17 cellular contexts compared by ENCODE assay signal in genomic region chr12:132403636-132404434, GRCh38.
DNase-seq lines count a peak whose midpoint lies in the region; ATAC-seq, FAIRE-seq and TF ChIP-seq lines count a peak whose summit lies in the region.
"Had no signal": no experiment of that assay in that cellular context is flagged by ENCODE, and none has a peak within 500 bp of the region (broad histone marks: within the 10 kb centered on the region; RNA-seq: fewer than 3 reads in every experiment).

No MANE protein-coding gene starts in this region.

- no peak overlapping the region for H3K9ac ChIP-seq in kidney (ENCODE audit: low read length in 2 of 2)
- H3K9ac ChIP-seq: BLaER1 had no signal

- no peak overlapping the region for H3K4me3 ChIP-seq in kidney (ENCODE audit: low read length in 2 of 2)
- H3K4me3 ChIP-seq: BLaER1 had no signal

- ATAC-seq in Right ventricle myocardium superior (ENCODE audit: poor library complexity) (no peak), left cardiac atrium (no peak), WTC11 (no peak), GM19463 (IDR thresholded peaks at IDR 0.05; ENCODE audit: unreplicated experiment) (no peak)

- CTCF ChIA-PET in WTC11 (lab: Charles Lee) = interaction anchor here (2.3 kb wide), 1 partner anchor 10 kb away, joined by 9 read pairs; no protein-coding TSS in a partner anchor

- no peaks in the 10 kb centered on the region for H3K9me3 ChIP-seq in kidney (ENCODE audit: control insufficient read depth in 1 of 2, low read length in 2 of 2)
- H3K9me3 ChIP-seq: BLaER1, Caco-2 had no signal

- peaks cover 30% of the 10 kb centered on the region for H3K27me3 Mint-ChIP-seq in WTC11 (ENCODE audit: low read depth)

- DNase-seq in Right ventricle myocardium superior (peak; percentile 27), left cardiac atrium (no peak), WTC11 (ENCODE audit: low spot score) (peak; percentile 14), kidney (peak; percentile 64), HPDE6-E6E7 (ENCODE audit: extremely low spot score) (no peak)
- no peak for DNase-seq in activated naive CD4-positive, alpha-beta T cell treated with Interleukin-2 at 50 U/mL for 16 hours
- DNase-seq: 8988T, AML-193, Caco-2, DMS53, GF-D8, HCEC 1CT had no signal

- no peak overlapping the region for H3K27ac ChIP-seq in kidney (ENCODE audit: low read depth in 2 of 2, low read length in 2 of 2)
- H3K27ac ChIP-seq: BLaER1, HL-60 had no signal

- H3K9me3 Mint-ChIP-seq in WTC11 = no peaks in the 10 kb centered on the region
- H3K9me3 Mint-ChIP-seq: CD8-positive, alpha-beta memory T cell had no signal

- POLR2A ChIA-PET in WTC11 (lab: Charles Lee) = no interaction called here

- H3K27ac Mint-ChIP-seq in WTC11 = no peak overlapping the region
- H3K27ac Mint-ChIP-seq: CD8-positive, alpha-beta memory T cell had no signal

- TF ChIP-seq CTCF in WTC11 (IDR thresholded peaks at IDR 0.05) (no peak), kidney (IDR thresholded peaks at IDR 0.05; ENCODE audit: borderline replicate concordance, extremely low read depth, insufficient read depth) (no peak)

- no peaks in the 10 kb centered on the region for H3K4me1 ChIP-seq in kidney (ENCODE audit: control insufficient read depth in 1 of 2, insufficient read depth in 1 of 2, low read depth in 1 of 2, low read length in 2 of 2)
- H3K4me1 ChIP-seq: Caco-2 had no signal

- intact Hi-C loops in Right ventricle myocardium superior (cut with DNase I) (no loop called here), left cardiac atrium (cut with DNase I) (loop anchor here in 1 of 2 donors (10.0 kb wide), 1 partner anchor 249 kb away; no protein-coding TSS in a partner anchor), kidney (cut with DNase I) (no loop called here)

- no peak overlapping the region for H3K4me3 Mint-ChIP-seq in WTC11
- H3K4me3 Mint-ChIP-seq: CD8-positive, alpha-beta memory T cell had no signal

- H3K36me3 ChIP-seq in kidney (ENCODE audit: control insufficient read depth in 1 of 2, insufficient read depth in 2 of 2, low read length in 2 of 2) = no peaks in the 10 kb centered on the region
- H3K36me3 ChIP-seq: BLaER1 had no signal

- H3K4me1 Mint-ChIP-seq in WTC11 = no peaks in the 10 kb centered on the region
- H3K4me1 Mint-ChIP-seq: CD8-positive, alpha-beta memory T cell had no signal

- no peak for FAIRE-seq in kidney (lab: Jason Lieb, UNC)
- FAIRE-seq: GM19239 had no signal

- H3K36me3 Mint-ChIP-seq in WTC11 = no peaks in the 10 kb centered on the region
- H3K36me3 Mint-ChIP-seq: CD8-positive, alpha-beta memory T cell had no signal

TF ChIP-seq in WTC11, 78 proteins besides CTCF, POLR2A, EP300 and RAD21:
- TF ChIP-seq KAT7 (CRISPR knock-in tag; IDR thresholded peaks at IDR 0.05; ENCODE audit: borderline replicate concordance) (no peak), RORB (CRISPR knock-in tag; IDR thresholded peaks at IDR 0.05) (no peak), MLX (CRISPR knock-in tag; IDR thresholded peaks at IDR 0.05) (no peak), STAT6 (CRISPR knock-in tag; conservative IDR thresholded peaks at IDR 0.05; ENCODE audit: low read depth) (no peak)

Comparison
In these comparisons a context has a peak if more than half of its experiments do, and no peak if none do; other contexts are left out.
1. DNase-seq: peak in Right ventricle myocardium superior (single experiment), WTC11 (single experiment) and kidney (single experiment); none in left cardiac atrium (single experiment), HPDE6-E6E7 (single experiment) and activated naive CD4-positive, alpha-beta T cell treated with Interleukin-2 at 50 U/mL for 16 hours (single experiment).